In the genomic region with DNA sequence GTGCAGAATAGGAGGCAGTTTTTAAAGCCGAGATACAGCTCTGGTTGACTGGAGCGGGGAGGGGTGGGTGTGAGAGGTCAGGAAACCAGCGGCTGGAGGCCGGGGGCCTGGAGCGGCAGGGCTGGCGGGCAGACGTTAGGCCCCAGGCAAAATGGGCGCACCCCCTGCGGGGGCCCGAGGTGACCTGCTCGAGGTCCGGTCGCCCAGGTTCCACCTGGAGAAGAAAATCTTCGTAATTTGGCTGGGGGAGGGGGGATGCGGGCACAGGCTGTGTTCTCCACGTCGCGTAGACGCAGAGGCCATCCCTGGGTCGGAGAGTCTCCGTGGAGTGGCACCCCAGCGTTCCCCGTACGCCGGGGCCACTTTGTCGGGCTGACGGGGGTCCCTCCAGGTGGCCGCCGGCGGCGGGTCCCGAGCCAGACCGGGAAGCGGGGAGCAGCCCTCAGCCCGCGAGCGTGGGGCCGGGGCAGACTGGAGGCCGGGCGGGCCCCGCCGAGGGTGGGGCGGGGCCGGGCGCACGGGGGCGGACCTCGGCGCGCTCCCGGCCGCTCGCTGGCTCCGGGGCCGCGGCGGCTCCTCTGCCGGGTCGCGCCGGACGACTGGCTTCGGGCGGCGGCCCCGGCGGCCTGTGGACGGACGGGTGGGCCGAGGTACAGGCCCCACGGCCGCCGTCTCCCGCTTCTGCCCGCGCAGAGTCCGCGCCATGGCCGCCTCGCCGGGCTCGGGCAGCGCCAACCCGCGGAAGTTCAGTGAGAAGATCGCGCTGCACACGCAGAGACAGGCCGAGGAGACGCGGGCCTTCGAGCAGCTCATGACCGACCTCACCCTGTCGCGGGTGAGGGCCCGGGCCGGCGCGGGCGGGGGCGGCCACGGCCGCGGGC, we compare ENCODE assay signal across 8 cellular contexts. TPM values are rescaled to one million over a fixed set of nuclear protein-coding genes. Genes with fewer than 3 reads are reported as not detected.
DNase-seq lines count a peak whose midpoint lies in the region; ATAC-seq, FAIRE-seq and TF ChIP-seq lines count a peak whose summit lies in the region.

Gene CRTC3 (plus strand): TSS at position 555 of the 881 bp plus-strand sequence. CDS start 149 bp downstream, at position 704.

- peak; percentile 82 to 88 (median 84) for ATAC-seq in psoas muscle

- DNase-seq in D721Med (ENCODE audit: insufficient read length, low spot score): peak; percentile 53
- DNase-seq in GM20000 (ENCODE audit: low spot score): peak; percentile 95
- peak; percentile 56 for DNase-seq in HPDE6-E6E7 (ENCODE audit: extremely low spot score)
- DNase-seq in T-helper 1 cell: peak; percentile 21 to 56 (median 43)
- DNase-seq in adrenal gland: peak; percentile 41 to 71 (median 55)
- peak; percentile 56 for DNase-seq in left ventricle myocardium inferior
- peak; percentile 60 to 73 for DNase-seq in psoas muscle
- DNase-seq in GF-D8 (lab: John Stamatoyannopoulos, UW): no peak

- TF ChIP-seq POLR2A in adrenal gland (IDR thresholded peaks at IDR 0.05): peak; percentile 66 to 69

- intact Hi-C loops in adrenal gland (cut with DNase I): loop anchor here in 1 of 2 donors (10.0 kb wide), 1 partner anchor 75 kb away; no protein-coding TSS in a partner anchor
- intact Hi-C loops in left ventricle myocardium inferior (cut with micrococcal nuclease): loop anchor here (5.0 kb wide), 1 partner anchor 73 kb away; no protein-coding TSS in a partner anchor
- intact Hi-C loops in psoas muscle (cut with DNase I): no loop called here

- TF ChIP-seq CTCF in D721Med (IDR thresholded peaks at IDR 0.05; ENCODE audit: insufficient read depth, missing control alignments) (peak; percentile 15), GM20000 (IDR thresholded peaks at IDR 0.05; ENCODE audit: extremely low read depth, missing control alignments) (no peak), adrenal gland (IDR thresholded peaks at IDR 0.05) (peak in 1 of 6 experiments; percentile 22), left ventricle myocardium inferior (IDR thresholded peaks at IDR 0.05; ENCODE audit: borderline replicate concordance) (no peak), psoas muscle (IDR thresholded peaks at IDR 0.05) (no peak)

- no peak for FAIRE-seq in D721Med (lab: Jason Lieb, UNC)

- 1 to 10% (median 1%) methylated on average over 5 to 104 of the region's 104 CpGs for WGBS in adrenal gland, 4 donors
- WGBS in psoas muscle, 3 donors: 2 to 7% (median 5%) methylated on average over 43 to 104 of the region's 104 CpGs

- H3K27me3 ChIP-seq in adrenal gland (no peaks in the 10 kb centered on the region), left ventricle myocardium inferior (ENCODE audit: low read depth) (no peaks in the 10 kb centered on the region), psoas muscle (ENCODE audit: insufficient read depth in 3 of 3, low read length in 2 of 3) (no peaks in the 10 kb centered on the region)

- H3K9me3 ChIP-seq in adrenal gland (replicated peaks in 1 of 3) (no peaks in the 10 kb centered on the region), left ventricle myocardium inferior (replicated peaks) (no peaks in the 10 kb centered on the region), psoas muscle (no peaks in the 10 kb centered on the region)

- H3K4me3 ChIP-seq in adrenal gland (peak within 1 kb of the TSS; percentile 28 to 86 (median 80)), left ventricle myocardium inferior (peak within 1 kb of the TSS; percentile 94), psoas muscle (peak within 1 kb of the TSS; percentile 89)

- H3K36me3 ChIP-seq in adrenal gland (replicated peaks in 1 of 2) (no peaks in the 10 kb centered on the region), left ventricle myocardium inferior (no peaks in the 10 kb centered on the region), psoas muscle (ENCODE audit: insufficient read depth in 1 of 2, low read depth in 1 of 2) (no peaks in the 10 kb centered on the region)

- H3K4me1 ChIP-seq in adrenal gland (replicated peaks in 1 of 2) (peaks cover 6 to 23% of the 10 kb centered on the region in 2 donors), left ventricle myocardium inferior (peaks cover 51% of the 10 kb centered on the region), psoas muscle (peaks cover 25% of the 10 kb centered on the region)

- peak within 1 kb of the TSS in 4 of 5 donors; percentile 82 to 98 (median 87) for H3K27ac ChIP-seq in adrenal gland
- peak within 1 kb of the TSS; percentile 97 for H3K27ac ChIP-seq in left ventricle myocardium inferior (replicated peaks)
- H3K27ac ChIP-seq in psoas muscle: peak within 1 kb of the TSS; percentile 90

RNA-seq across cellular contexts. Expression of gene CRTC3, which starts in this region (rescaled TPM):
- total RNA-seq in adrenal gland (10 to 100 TPM; 24.1 to 46.7 (median 37.3) TPM), left ventricle myocardium inferior (24.1 TPM), psoas muscle (10 to 100 TPM; 15.3 to 30.8 (median 17.8) TPM)
- polyA plus RNA-seq in adrenal gland (10 to 100 TPM; 11.5 to 20.9 (median 19.7) TPM), psoas muscle (10 to 100 TPM in 1 of 3 donors, 1 to 10 TPM in 2; 6.9 to 13.5 (median 9.3) TPM)
